Comparison of ENCODE assay signal across 27 cellular contexts in the genomic region with DNA sequence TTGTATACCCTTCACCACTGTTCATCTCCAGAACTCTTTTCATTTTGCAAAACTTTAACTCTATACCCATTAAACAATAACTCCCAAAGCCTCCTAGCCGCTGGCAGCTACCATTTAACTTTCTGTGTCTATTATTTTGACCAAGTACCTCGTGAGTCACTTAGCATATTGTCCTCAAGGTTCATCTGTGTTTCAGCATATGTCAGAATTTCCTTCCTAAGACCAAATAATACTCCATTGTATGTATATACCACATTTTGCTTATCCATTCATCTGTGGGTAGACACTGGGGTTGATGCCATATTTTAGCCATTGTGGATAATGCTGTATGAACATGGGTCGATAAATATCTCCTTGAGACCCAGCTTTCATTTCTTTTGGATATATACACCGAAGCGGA.
"Had no signal": no experiment of that assay in that cellular context is flagged by ENCODE, and none has a peak within 500 bp of the region (broad histone marks: within the 10 kb centered on the region; RNA-seq: fewer than 3 reads in every experiment).

No MANE protein-coding gene starts in this region.

- H3K4me1 ChIP-seq: ascending aorta, left lung, lower lobe of right lung, sigmoid colon, suprapubic skin, tibial artery, upper lobe of right lung had no signal

- H3K4me3 ChIP-seq: adrenal gland, ascending aorta, esophagus muscularis mucosa, left lung, lower lobe of right lung, sigmoid colon, smooth muscle cell, suprapubic skin, tibial artery, upper lobe of right lung had no signal

- H3K27me3 ChIP-seq: adrenal gland, ascending aorta, esophagus muscularis mucosa, foreskin keratinocyte, left lung, sigmoid colon, suprapubic skin, tibial artery, upper lobe of right lung had no signal

- DNase-seq: activated CD4-positive, alpha-beta T cell treated with anti-CD3 and anti-CD28 coated beads, Interleukin-2, amount 10 ng/mL, durations not matched to agents 7 days and 5 days; activated CD4-positive, CD25-positive, alpha-beta regulatory T cell treated with anti-CD3 and anti-CD28 coated beads, Interleukin-2, amount 50 U/mL, for 72 hours; activated CD8-positive, alpha-beta T cell treated with anti-CD3 and anti-CD28 coated beads for 36 hours; activated naive CD4-positive, alpha-beta T cell; activated T-cell treated with anti-CD3 and anti-CD28 coated beads, Interleukin-2, amount 50 U/mL, for 72 hours; adrenal gland; cortex of kidney; foreskin keratinocyte; left lung; lower lobe of right lung; mesenchymal stem cell; naive thymus-derived CD8-positive, alpha-beta T cell; posterior cingulate gyrus; sigmoid colon; stimulated activated CD4-positive, alpha-beta T cell treated with anti-CD3 and anti-CD28 coated beads, Interleukin-1b, Interleukin-23, amount 100 ng/mL, for 48 hours; stimulated activated CD4-positive, alpha-beta T cell treated with anti-CD3 and anti-CD28 coated beads, Interleukin-4, amount 100 ng/mL, for 4 hours; stimulated activated CD8-positive, alpha-beta memory T cell treated with anti-CD3 and anti-CD28 coated beads, Interleukin-4, amount 100 ng/mL, for 48 hours; T-helper 2 cell; tibial artery; upper lobe of right lung had no signal

- H3K4me1 Mint-ChIP-seq: brain had no signal

- H3K27ac Mint-ChIP-seq: activated CD4-positive, alpha-beta T cell treated with anti-CD3 and anti-CD28 coated beads, Interleukin-2, amount 10 ng/mL, durations not matched to agents 7 days and 5 days; activated CD8-positive, alpha-beta T cell treated with anti-CD3 and anti-CD28 coated beads for 36 hours; activated naive CD4-positive, alpha-beta T cell treated with anti-CD3 and anti-CD28 coated beads, Interleukin-2, amount 50 U/mL, for 72 hours; activated T-cell treated with anti-CD3 and anti-CD28 coated beads, Interleukin-2, amount 50 U/mL, for 72 hours; brain; stimulated activated memory B cell treated with anti-CD40 and anti-IgM and Interleukin-4, amounts not matched to agents 10 μg/mL and 1 μg/mL and 100 μg/mL, for 72 hours had no signal

- ATAC-seq: activated CD8-positive, alpha-beta T cell treated with anti-CD3 and anti-CD28 coated beads for 36 hours; activated naive CD4-positive, alpha-beta T cell treated with anti-CD3 and anti-CD28 coated beads, Interleukin-2, amount 50 U/mL, for 72 hours; activated T-cell treated with anti-CD3 and anti-CD28 coated beads, Interleukin-2, amount 50 U/mL, for 72 hours; foreskin keratinocyte; left lung; lower lobe of right lung; naive thymus-derived CD8-positive, alpha-beta T cell; stimulated activated memory B cell treated with anti-CD40 and anti-IgM and Interleukin-4, amounts not matched to agents 10 μg/mL and 1 μg/mL and 100 μg/mL, for 72 hours; upper lobe of right lung had no signal

- H3K27me3 Mint-ChIP-seq: activated CD4-positive, alpha-beta T cell treated with anti-CD3 and anti-CD28 coated beads, Interleukin-2, amount 10 ng/mL, durations not matched to agents 7 days and 5 days; activated CD8-positive, alpha-beta T cell treated with anti-CD3 and anti-CD28 coated beads for 36 hours; brain; naive thymus-derived CD8-positive, alpha-beta T cell; stimulated activated memory B cell treated with anti-CD40 and anti-IgM and Interleukin-4, amounts not matched to agents 10 μg/mL and 1 μg/mL and 100 μg/mL, for 72 hours had no signal

- H3K9me3 Mint-ChIP-seq: activated naive CD4-positive, alpha-beta T cell treated with anti-CD3 and anti-CD28 coated beads, Interleukin-2, amount 50 U/mL, for 72 hours; activated T-cell treated with anti-CD3 and anti-CD28 coated beads, Interleukin-2, amount 50 U/mL, for 72 hours; stimulated activated memory B cell treated with anti-CD40 and anti-IgM and Interleukin-4, amounts not matched to agents 10 μg/mL and 1 μg/mL and 100 μg/mL, for 72 hours had no signal

- H3K9me3 ChIP-seq: adrenal gland, ascending aorta, esophagus muscularis mucosa, left lung, lower lobe of right lung, sigmoid colon, suprapubic skin, tibial artery, upper lobe of right lung had no signal

- H3K27ac ChIP-seq: adrenal gland, ascending aorta, esophagus muscularis mucosa, foreskin keratinocyte, left lung, lower lobe of right lung, sigmoid colon, suprapubic skin, tibial artery, upper lobe of right lung had no signal

- H3K4me3 Mint-ChIP-seq: activated CD4-positive, alpha-beta T cell treated with anti-CD3 and anti-CD28 coated beads, Interleukin-2, amount 10 ng/mL, durations not matched to agents 7 days and 5 days; activated CD8-positive, alpha-beta T cell treated with anti-CD3 and anti-CD28 coated beads for 36 hours; activated T-cell treated with anti-CD3 and anti-CD28 coated beads, Interleukin-2, amount 50 U/mL, for 72 hours; brain; stimulated activated memory B cell treated with anti-CD40 and anti-IgM and Interleukin-4, amounts not matched to agents 10 μg/mL and 1 μg/mL and 100 μg/mL, for 72 hours had no signal

- H3K36me3 ChIP-seq: adrenal gland, ascending aorta, esophagus muscularis mucosa, left lung, lower lobe of right lung, sigmoid colon, suprapubic skin, tibial artery, upper lobe of right lung had no signal
